4 cellular contexts compared by ENCODE assay signal in the genomic region with DNA sequence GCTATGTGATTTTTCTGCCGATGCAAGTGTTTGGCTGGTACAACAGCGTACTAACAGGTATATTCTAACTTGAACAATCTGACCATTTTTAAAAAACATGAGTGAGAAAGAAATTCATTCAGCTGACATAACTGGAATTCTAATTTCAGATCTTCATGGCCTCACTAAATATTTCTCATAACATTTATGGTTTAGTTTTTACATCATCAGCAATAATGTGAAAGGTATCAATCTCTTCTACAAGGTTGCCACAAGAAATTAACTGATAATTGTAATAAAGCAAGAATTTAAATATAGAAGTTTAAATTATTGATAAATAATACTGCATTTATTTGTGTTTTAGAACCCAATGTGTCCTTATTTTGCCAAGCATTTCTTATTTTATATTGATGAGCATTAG.
A peak's percentile ranks its signal among the peaks of the same experiment; 100 is the strongest.
TF ChIP-seq lines count a peak whose summit lies in the region.

No MANE protein-coding gene starts in this region.

TF ChIP-seq in HepG2, 621 proteins besides CTCF, POLR2A, EP300 and RAD21:
- TF ChIP-seq MAFK (conservative IDR thresholded peaks at IDR 0.05 in 1 of 2, IDR thresholded peaks at IDR 0.05 in 1 of 2; ENCODE audit: low read length in 2 of 2): peak; percentile 30 to 44; a peak in 2 of 4 replicates
- TF ChIP-seq, protein P1, sequence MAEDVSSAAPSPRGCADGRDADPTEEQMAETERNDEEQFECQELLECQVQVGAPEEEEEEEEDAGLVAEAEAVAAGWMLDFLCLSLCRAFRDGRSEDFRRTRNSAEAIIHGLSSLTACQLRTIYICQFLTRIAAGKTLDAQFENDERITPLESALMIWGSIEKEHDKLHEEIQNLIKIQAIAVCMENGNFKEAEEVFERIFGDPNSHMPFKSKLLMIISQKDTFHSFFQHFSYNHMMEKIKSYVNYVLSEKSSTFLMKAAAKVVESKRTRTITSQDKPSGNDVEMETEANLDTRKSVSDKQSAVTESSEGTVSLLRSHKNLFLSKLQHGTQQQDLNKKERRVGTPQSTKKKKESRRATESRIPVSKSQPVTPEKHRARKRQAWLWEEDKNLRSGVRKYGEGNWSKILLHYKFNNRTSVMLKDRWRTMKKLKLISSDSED (CRISPR knock-in tag; IDR thresholded peaks at IDR 0.05): no peak
- TF ChIP-seq, protein P2, sequence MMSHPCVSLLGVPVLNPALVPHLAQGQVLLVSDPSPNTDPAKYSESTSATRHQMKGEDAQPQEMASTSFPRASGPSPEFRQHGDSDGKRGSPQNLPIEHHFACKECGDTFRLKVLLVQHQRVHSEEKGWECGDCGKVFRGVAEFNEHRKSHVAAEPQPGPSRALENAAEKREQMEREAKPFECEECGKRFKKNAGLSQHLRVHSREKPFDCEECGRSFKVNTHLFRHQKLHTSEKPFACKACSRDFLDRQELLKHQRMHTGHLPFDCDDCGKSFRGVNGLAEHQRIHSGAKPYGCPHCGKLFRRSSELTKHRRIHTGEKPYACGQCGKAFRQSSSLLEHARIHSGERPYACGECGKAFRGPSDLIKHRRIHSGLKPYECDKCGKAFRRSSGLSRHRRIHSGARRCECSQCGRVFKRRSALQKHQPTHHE (CRISPR knock-in tag; IDR thresholded peaks at IDR 0.05; ENCODE audit: borderline replicate concordance): no peak
- 0 out of 2 replicates have a peak, but pooled peaks have one; percentile 24 for TF ChIP-seq MAFF (IDR thresholded peaks at IDR 0.05; ENCODE audit: low read depth, low read length)
TF ChIP-seq in HepG2: peak in this region for 2.

TF ChIP-seq in A549, 52 proteins besides CTCF, POLR2A, EP300 and RAD21:
- TF ChIP-seq ZNF302 (CRISPR knock-in tag; IDR thresholded peaks at IDR 0.05): no peak
- peak; percentile 52 for TF ChIP-seq MAFK (IDR thresholded peaks at IDR 0.05; ENCODE audit: partially characterized antibody)

TF ChIP-seq in IMR-90, 13 proteins besides CTCF, POLR2A, EP300 and RAD21:
- TF ChIP-seq MAFK (IDR thresholded peaks at IDR 0.05; ENCODE audit: low read depth, low read length) (0 out of 2 replicates have a peak, but pooled peaks have one; percentile 11), MAZ (IDR thresholded peaks at IDR 0.05; ENCODE audit: borderline replicate concordance, low read depth, low read length) (no peak), NFE2L2 (IDR thresholded peaks at IDR 0.05; ENCODE audit: low read depth, low read length) (no peak)

TF ChIP-seq in K562, 482 proteins besides CTCF, POLR2A, EP300 and RAD21:
- TF ChIP-seq ZNF143 (CRISPR knock-in tag; IDR thresholded peaks at IDR 0.05) (no peak), ZNF316 (IDR thresholded peaks at IDR 0.05) (peak; percentile 80), LCOR (CRISPR knock-in tag; IDR thresholded peaks at IDR 0.05) (no peak), ZNF780A (CRISPR knock-in tag; IDR thresholded peaks at IDR 0.05) (no peak), ZNF778 (CRISPR knock-in tag; IDR thresholded peaks at IDR 0.05) (no peak), MAFF (IDR thresholded peaks at IDR 0.05; ENCODE audit: low read length) (0 out of 2 replicates have a peak, but pooled peaks have one; percentile 8), ZNF830 (CRISPR knock-in tag; IDR thresholded peaks at IDR 0.05) (no peak), NUFIP1 (IDR thresholded peaks at IDR 0.05; ENCODE audit: partially characterized antibody) (no peak), BCL6 (CRISPR knock-in tag; IDR thresholded peaks at IDR 0.05) (no peak), ZSCAN32 (CRISPR knock-in tag; IDR thresholded peaks at IDR 0.05) (no peak), ELF4 (CRISPR knock-in tag; IDR thresholded peaks at IDR 0.05) (no peak), C11orf30 (IDR thresholded peaks at IDR 0.05; ENCODE audit: low read depth) (peak; percentile 40; the same call in 1 of the 2 replicates)
- TF ChIP-seq, protein P3, sequence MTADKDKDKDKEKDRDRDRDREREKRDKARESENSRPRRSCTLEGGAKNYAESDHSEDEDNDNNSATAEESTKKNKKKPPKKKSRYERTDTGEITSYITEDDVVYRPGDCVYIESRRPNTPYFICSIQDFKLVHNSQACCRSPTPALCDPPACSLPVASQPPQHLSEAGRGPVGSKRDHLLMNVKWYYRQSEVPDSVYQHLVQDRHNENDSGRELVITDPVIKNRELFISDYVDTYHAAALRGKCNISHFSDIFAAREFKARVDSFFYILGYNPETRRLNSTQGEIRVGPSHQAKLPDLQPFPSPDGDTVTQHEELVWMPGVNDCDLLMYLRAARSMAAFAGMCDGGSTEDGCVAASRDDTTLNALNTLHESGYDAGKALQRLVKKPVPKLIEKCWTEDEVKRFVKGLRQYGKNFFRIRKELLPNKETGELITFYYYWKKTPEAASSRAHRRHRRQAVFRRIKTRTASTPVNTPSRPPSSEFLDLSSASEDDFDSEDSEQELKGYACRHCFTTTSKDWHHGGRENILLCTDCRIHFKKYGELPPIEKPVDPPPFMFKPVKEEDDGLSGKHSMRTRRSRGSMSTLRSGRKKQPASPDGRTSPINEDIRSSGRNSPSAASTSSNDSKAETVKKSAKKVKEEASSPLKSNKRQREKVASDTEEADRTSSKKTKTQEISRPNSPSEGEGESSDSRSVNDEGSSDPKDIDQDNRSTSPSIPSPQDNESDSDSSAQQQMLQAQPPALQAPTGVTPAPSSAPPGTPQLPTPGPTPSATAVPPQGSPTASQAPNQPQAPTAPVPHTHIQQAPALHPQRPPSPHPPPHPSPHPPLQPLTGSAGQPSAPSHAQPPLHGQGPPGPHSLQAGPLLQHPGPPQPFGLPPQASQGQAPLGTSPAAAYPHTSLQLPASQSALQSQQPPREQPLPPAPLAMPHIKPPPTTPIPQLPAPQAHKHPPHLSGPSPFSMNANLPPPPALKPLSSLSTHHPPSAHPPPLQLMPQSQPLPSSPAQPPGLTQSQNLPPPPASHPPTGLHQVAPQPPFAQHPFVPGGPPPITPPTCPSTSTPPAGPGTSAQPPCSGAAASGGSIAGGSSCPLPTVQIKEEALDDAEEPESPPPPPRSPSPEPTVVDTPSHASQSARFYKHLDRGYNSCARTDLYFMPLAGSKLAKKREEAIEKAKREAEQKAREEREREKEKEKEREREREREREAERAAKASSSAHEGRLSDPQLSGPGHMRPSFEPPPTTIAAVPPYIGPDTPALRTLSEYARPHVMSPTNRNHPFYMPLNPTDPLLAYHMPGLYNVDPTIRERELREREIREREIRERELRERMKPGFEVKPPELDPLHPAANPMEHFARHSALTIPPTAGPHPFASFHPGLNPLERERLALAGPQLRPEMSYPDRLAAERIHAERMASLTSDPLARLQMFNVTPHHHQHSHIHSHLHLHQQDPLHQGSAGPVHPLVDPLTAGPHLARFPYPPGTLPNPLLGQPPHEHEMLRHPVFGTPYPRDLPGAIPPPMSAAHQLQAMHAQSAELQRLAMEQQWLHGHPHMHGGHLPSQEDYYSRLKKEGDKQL (CRISPR knock-in tag; IDR thresholded peaks at IDR 0.05; ENCODE audit: borderline replicate concordance): no peak
